In genomic region chr21:43763901-43764523, GRCh38 we compare ENCODE assay signal across 12 cellular contexts.
"Had no signal": no experiment of that assay in that cellular context is flagged by ENCODE, and none has a peak within 500 bp of the region (broad histone marks: within the 10 kb centered on the region; RNA-seq: fewer than 3 reads in every experiment).

No MANE protein-coding gene starts in this region.

- DNase-seq: activated CD4-positive, alpha-beta memory T cell treated with anti-CD3 and anti-CD28 coated beads, Interleukin-2, amount 10 ng/mL, durations not matched to agents 7 days and 5 days; activated CD8-positive, alpha-beta memory T cell treated with anti-CD3 and anti-CD28 coated beads, Interleukin-2, amount 50 U/mL, for 48 hours; activated naive CD4-positive, alpha-beta T cell; aorta; left cardiac atrium; lower lobe of right lung; naive B cell; small intestine; stimulated activated naive CD4-positive, alpha-beta T cell; T1000 had no signal

- FAIRE-seq: endothelial cell of umbilical vein, small intestine had no signal

- H3K4me3 ChIP-seq: lower lobe of right lung, right atrium auricular region had no signal

- H3K27me3 ChIP-seq: right atrium auricular region had no signal

- H3K27ac ChIP-seq: lower lobe of right lung had no signal

- H3K9me3 ChIP-seq: lower lobe of right lung, right atrium auricular region had no signal
